ENCODE assay signal across 37 cellular contexts in genomic region chrX:135518161-135518560, GRCh38.
"Had no signal": no experiment of that assay in that cellular context is flagged by ENCODE, and none has a peak within 500 bp of the region (broad histone marks: within the 10 kb centered on the region; RNA-seq: fewer than 3 reads in every experiment).

No MANE protein-coding gene starts in this region.

- H3K4me1 ChIP-seq: adrenal gland, body of pancreas, breast epithelium had no signal

- H3K36me3 ChIP-seq: adrenal gland, brain microvascular endothelial cell, breast epithelium had no signal

- DNase-seq: activated B cell treated with CpG ODN at 0.5 μM for 24 hours; activated CD4-positive, alpha-beta memory T cell treated with anti-CD3 and anti-CD28 coated beads for 36 hours; activated CD4-positive, alpha-beta T cell treated with anti-CD3 and anti-CD28 coated beads for 4 hours; activated CD4-positive, alpha-beta T cell treated with anti-CD3 and anti-CD28 coated beads, Interleukin-2, amount 10 ng/mL, durations not matched to agents 24 days and 14 days; activated CD4-positive, alpha-beta T cell treated with anti-CD3 and anti-CD28 coated beads, Interleukin-2, amount 50 U/mL, for 1 hour; activated CD4-positive, alpha-beta T cell treated with anti-CD3 and anti-CD28 coated beads, Interleukin-2, amount 50 U/mL, for 4 hours; activated CD4-positive, CD25-positive, alpha-beta regulatory T cell treated with anti-CD3 and anti-CD28 coated beads, Interleukin-2, amount 50 U/mL, for 72 hours; activated CD8-positive, alpha-beta memory T cell treated with anti-CD3 and anti-CD28 coated beads, Interleukin-2, amount 50 U/mL, for 4 hours; activated CD8-positive, alpha-beta T cell treated with anti-CD3 and anti-CD28 coated beads for 36 hours; activated effector memory CD4-positive, alpha-beta T cell treated with Interleukin-2 at 50 U/mL for 16 hours; activated gamma-delta T cell; activated naive CD4-positive, alpha-beta T cell; activated naive CD4-positive, alpha-beta T cell treated with anti-CD3 and anti-CD28 coated beads for 36 hours; activated naive CD8-positive, alpha-beta T cell treated with anti-CD3 and anti-CD28 coated beads for 36 hours; activated T-cell treated with anti-CD3 and anti-CD28 coated beads for 4 hours; activated T-cell treated with anti-CD3 and anti-CD28 coated beads, Interleukin-2, amount 50 U/mL, for 1 hour; activated T-cell treated with anti-CD3 and anti-CD28 coated beads, Interleukin-2, amount 50 U/mL, for 4 hours; activated T-cell treated with anti-CD3 and anti-CD28 coated beads, Interleukin-2, amount 50 U/mL, for 72 hours; adrenal gland; amniotic stem cell; aorta; body of pancreas; brain microvascular endothelial cell; central memory CD4-positive, alpha-beta T cell; T-helper 1 cell; T-helper 2 cell; T-helper 9 cell had no signal

- H3K27me3 ChIP-seq: body of pancreas, brain microvascular endothelial cell had no signal

- H3K9me3 ChIP-seq: adrenal gland, body of pancreas, breast epithelium had no signal

- H3K27ac ChIP-seq: adrenal gland, body of pancreas, brain microvascular endothelial cell, breast epithelium, VCaP had no signal

- H3K27ac Mint-ChIP-seq: activated B cell treated with CpG ODN at 0.5 μM for 24 hours; activated CD4-positive, alpha-beta memory T cell treated with anti-CD3 and anti-CD28 coated beads for 36 hours; activated CD4-positive, alpha-beta T cell treated with anti-CD3 and anti-CD28 coated beads, Interleukin-2, amount 10 ng/mL, durations not matched to agents 24 days and 14 days; activated naive CD4-positive, alpha-beta T cell treated with anti-CD3 and anti-CD28 coated beads for 36 hours; activated naive CD4-positive, alpha-beta T cell treated with anti-CD3 and anti-CD28 coated beads, Interleukin-2, amount 50 U/mL, for 72 hours; activated naive CD8-positive, alpha-beta T cell treated with anti-CD3 and anti-CD28 coated beads for 36 hours; activated T-cell treated with anti-CD3 and anti-CD28 coated beads, Interleukin-2, amount 50 U/mL, for 72 hours; activated T-helper 1 cell treated with anti-CD3 and anti-CD28 coated beads, Interleukin-12 subunit alpha, Interleukin-12 subunit beta, Interleukin-2, Interleukin-4 antibody, amounts not matched to agents 30 ng/mL and 10 ng/mL and 1 ng/mL, durations not matched to agents 14 hours and 24 hours and 36 hours; activated T-helper 2 cell treated with anti-CD3 and anti-CD28 coated beads, Interferon-gamma antibody, Interleukin-2, Interleukin-4, amounts not matched to agents 10 μg/mL and 5 μg/mL and 100 μg/mL, durations not matched to agents 14 hours and 24 hours and 36 hours; T-helper 1 cell treated with Interleukin-12 subunit alpha and Interleukin-12 subunit beta and Interleukin-4 antibody, amounts not matched to agents 30 μg/mL and 1 μg/mL, for 36 hours; T-helper 2 cell treated with Interferon-gamma antibody and Interleukin-4, amounts not matched to agents 5 μg/mL and 100 μg/mL, for 36 hours had no signal

- FAIRE-seq: astrocyte, colon, TTC549 had no signal

- H3K27me3 Mint-ChIP-seq: activated B cell treated with CpG ODN at 0.5 μM for 24 hours; activated CD4-positive, alpha-beta T cell treated with anti-CD3 and anti-CD28 coated beads, Interleukin-2, amount 10 ng/mL, durations not matched to agents 24 days and 14 days; activated CD8-positive, alpha-beta T cell treated with anti-CD3 and anti-CD28 coated beads for 36 hours had no signal

- ATAC-seq: activated CD8-positive, alpha-beta T cell treated with anti-CD3 and anti-CD28 coated beads for 36 hours; activated naive CD4-positive, alpha-beta T cell treated with anti-CD3 and anti-CD28 coated beads, Interleukin-2, amount 50 U/mL, for 72 hours; activated T-cell treated with anti-CD3 and anti-CD28 coated beads, Interleukin-2, amount 50 U/mL, for 4 hours; activated T-cell treated with anti-CD3 and anti-CD28 coated beads, Interleukin-2, amount 50 U/mL, for 72 hours; body of pancreas had no signal

- H3K4me3 ChIP-seq: adrenal gland, body of pancreas, breast epithelium had no signal

- H3K4me3 Mint-ChIP-seq: activated B cell treated with CpG ODN at 0.5 μM for 24 hours; activated CD4-positive, alpha-beta memory T cell treated with anti-CD3 and anti-CD28 coated beads for 36 hours; activated CD4-positive, alpha-beta T cell treated with anti-CD3 and anti-CD28 coated beads, Interleukin-2, amount 10 ng/mL, durations not matched to agents 24 days and 14 days; activated CD8-positive, alpha-beta T cell treated with anti-CD3 and anti-CD28 coated beads for 36 hours; activated naive CD8-positive, alpha-beta T cell treated with anti-CD3 and anti-CD28 coated beads for 36 hours; activated T-cell treated with anti-CD3 and anti-CD28 coated beads, Interleukin-2, amount 50 U/mL, for 4 hours; activated T-cell treated with anti-CD3 and anti-CD28 coated beads, Interleukin-2, amount 50 U/mL, for 72 hours; activated T-helper 1 cell treated with anti-CD3 and anti-CD28 coated beads, Interleukin-12 subunit alpha, Interleukin-12 subunit beta, Interleukin-2, Interleukin-4 antibody, amounts not matched to agents 30 ng/mL and 10 ng/mL and 1 ng/mL, durations not matched to agents 14 hours and 24 hours and 36 hours; T-helper 1 cell treated with Interleukin-12 subunit alpha and Interleukin-12 subunit beta and Interleukin-4 antibody, amounts not matched to agents 30 μg/mL and 1 μg/mL, for 36 hours; T-helper 2 cell treated with Interferon-gamma antibody and Interleukin-4, amounts not matched to agents 5 μg/mL and 100 μg/mL, for 36 hours had no signal

- H3K9me3 Mint-ChIP-seq: activated B cell treated with CpG ODN at 0.5 μM for 24 hours; activated CD4-positive, alpha-beta memory T cell treated with anti-CD3 and anti-CD28 coated beads for 36 hours; activated CD4-positive, alpha-beta T cell treated with anti-CD3 and anti-CD28 coated beads, Interleukin-2, amount 10 ng/mL, durations not matched to agents 24 days and 14 days; activated CD8-positive, alpha-beta T cell treated with anti-CD3 and anti-CD28 coated beads for 36 hours; activated naive CD4-positive, alpha-beta T cell treated with anti-CD3 and anti-CD28 coated beads for 36 hours; activated naive CD8-positive, alpha-beta T cell treated with anti-CD3 and anti-CD28 coated beads for 36 hours; activated T-cell treated with anti-CD3 and anti-CD28 coated beads, Interleukin-2, amount 50 U/mL, for 4 hours; activated T-helper 1 cell treated with anti-CD3 and anti-CD28 coated beads, Interleukin-12 subunit alpha, Interleukin-12 subunit beta, Interleukin-2, Interleukin-4 antibody, amounts not matched to agents 30 ng/mL and 10 ng/mL and 1 ng/mL, durations not matched to agents 14 hours and 24 hours and 36 hours; activated T-helper 2 cell treated with anti-CD3 and anti-CD28 coated beads, Interferon-gamma antibody, Interleukin-2, Interleukin-4, amounts not matched to agents 10 μg/mL and 5 μg/mL and 100 μg/mL, durations not matched to agents 14 hours and 24 hours and 36 hours; T-helper 1 cell treated with Interleukin-12 subunit alpha and Interleukin-12 subunit beta and Interleukin-4 antibody, amounts not matched to agents 30 μg/mL and 1 μg/mL, for 36 hours; T-helper 2 cell treated with Interferon-gamma antibody and Interleukin-4, amounts not matched to agents 5 μg/mL and 100 μg/mL, for 36 hours had no signal
